In the genomic region with DNA sequence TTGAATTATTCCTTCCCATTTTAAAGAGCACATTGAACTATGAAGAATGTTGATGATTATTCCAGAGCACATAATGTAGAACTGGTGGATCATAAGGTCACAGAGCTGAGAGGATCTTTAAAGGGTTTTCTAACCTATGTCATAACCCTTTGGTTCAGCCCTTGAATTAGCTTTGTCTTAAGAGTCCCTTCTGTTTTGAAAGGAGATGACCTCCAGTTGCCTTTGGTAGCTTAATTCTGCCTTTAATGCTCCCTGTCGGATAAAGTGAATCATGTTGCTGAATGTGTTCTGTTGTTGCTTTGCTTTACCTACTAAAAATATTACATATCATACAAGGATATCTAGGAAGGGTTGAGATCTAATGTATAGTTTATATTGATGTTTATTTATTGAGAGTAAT, we compare ENCODE assay signal across 16 cellular contexts.
"Had no signal": no experiment of that assay in that cellular context is flagged by ENCODE, and none has a peak within 500 bp of the region (broad histone marks: within the 10 kb centered on the region; RNA-seq: fewer than 3 reads in every experiment).

No MANE protein-coding gene starts in this region.

- H3K4me2 ChIP-seq: smooth muscle cell had no signal

- H3K9me3 ChIP-seq: colonic mucosa, right atrium auricular region, sigmoid colon had no signal

- H3K4me3 ChIP-seq: colonic mucosa, right atrium auricular region, sigmoid colon, smooth muscle cell had no signal

- ATAC-seq: foreskin keratinocyte; left colon; naive thymus-derived CD8-positive, alpha-beta T cell had no signal

- FAIRE-seq: endothelial cell of umbilical vein had no signal

- H3K4me1 ChIP-seq: colonic mucosa, foreskin keratinocyte, right atrium auricular region had no signal

- H3K27ac ChIP-seq: colonic mucosa, foreskin keratinocyte, right atrium auricular region, sigmoid colon had no signal

- DNase-seq: colonic mucosa; dermis blood vessel endothelial cell; erythroblast; foreskin keratinocyte; head of caudate nucleus; hippocampal formation; left colon; naive thymus-derived CD8-positive, alpha-beta T cell; posterior cingulate gyrus; sigmoid colon; stimulated activated CD4-positive, alpha-beta T cell treated with anti-CD3 and anti-CD28 coated beads, Interleukin-2, amount 100 ng/mL, for 48 hours; stimulated activated naive CD4-positive, alpha-beta T cell treated with Interleukin-2 at 50 U/mL for 16 hours; trophoblast cell had no signal

- H3K36me3 ChIP-seq: colonic mucosa, right atrium auricular region, sigmoid colon had no signal

- H3K27me3 ChIP-seq: colonic mucosa, foreskin keratinocyte, right atrium auricular region, sigmoid colon had no signal
